Comparison of ENCODE assay signal across 10 cellular contexts in genomic region chr17:69870091-69870530, GRCh38.
DNase-seq lines count a peak whose midpoint lies in the region; ATAC-seq, FAIRE-seq and TF ChIP-seq lines count a peak whose summit lies in the region.
"Had no signal": no experiment of that assay in that cellular context is flagged by ENCODE, and none has a peak within 500 bp of the region (broad histone marks: within the 10 kb centered on the region; RNA-seq: fewer than 3 reads in every experiment).

No MANE protein-coding gene starts in this region.

- H3K4me3 ChIP-seq in fibroblast of pulmonary artery (replicated peaks; ENCODE audit: low read depth, low read length) (no peak overlapping the region), small intestine (ENCODE audit: low read depth in 1 of 2, low read length in 2 of 2) (no peak overlapping the region), SJCRH30 (no peak overlapping the region)

- no peaks in the 10 kb centered on the region for H3K36me3 ChIP-seq in small intestine (ENCODE audit: control insufficient read depth in 2 of 2, insufficient read depth in 2 of 2, low read length in 2 of 2)
- no peaks in the 10 kb centered on the region for H3K36me3 ChIP-seq in SJCRH30

- H3K4me1 ChIP-seq in small intestine (ENCODE audit: control insufficient read depth in 2 of 2, insufficient read depth in 1 of 2, low read depth in 1 of 2, low read length in 1 of 2) (no peaks in the 10 kb centered on the region), SJCRH30 (no peaks in the 10 kb centered on the region)

- in situ Hi-C loops in G401 (cut with HindIII; ENCODE audit: low sequenced_read_pairs), result no loop called here

- H3K27me3 ChIP-seq in small intestine (ENCODE audit: control insufficient read depth in 2 of 2, insufficient read depth in 2 of 2, low read length in 2 of 2) (no peaks in the 10 kb centered on the region), SJCRH30 (no peaks in the 10 kb centered on the region)

- H3K27ac ChIP-seq in small intestine (ENCODE audit: low read depth in 1 of 2, low read length in 1 of 2) (no peak overlapping the region), SJCRH30 (no peak overlapping the region)

- no peak for FAIRE-seq in small intestine (lab: Jason Lieb, UNC)
- FAIRE-seq: islet of Langerhans had no signal

- peak; percentile 66 for DNase-seq in G401 (ENCODE audit: low spot score)
- peak; percentile 72 for DNase-seq in HS-5 (ENCODE audit: low read depth)
- peak; percentile 19 for DNase-seq in fibroblast of pulmonary artery (ENCODE audit: low read depth)
- DNase-seq in NCI-H2081 (lab: John Stamatoyannopoulos, UW), result no peak
- no peak for DNase-seq in small intestine
- DNase-seq in SJCRH30, result no peak
- DNase-seq in stimulated activated CD4-positive, alpha-beta T cell treated with anti-CD3 and anti-CD28 coated beads, Interleukin-1b, Interleukin-23, amount 100 ng/mL, for 48 hours, result no peak
- DNase-seq: NCI-H1930 had no signal

- 86 to 94% (median 87%) methylated on average over 1 of the region's 1 CpG for WGBS in small intestine, 3 donors

- H3K9me3 ChIP-seq in small intestine (ENCODE audit: control insufficient read depth, low read depth) (no peaks in the 10 kb centered on the region), SJCRH30 (replicated peaks) (no peaks in the 10 kb centered on the region)

- no peak for TF ChIP-seq CTCF in fibroblast of pulmonary artery (IDR thresholded peaks at IDR 0.05; ENCODE audit: low read length, missing control alignments)

- ATAC-seq in GM21737 (IDR thresholded peaks at IDR 0.05; ENCODE audit: unreplicated experiment), result peak; percentile 35

Comparison
In these comparisons a context has a peak if more than half of its experiments do, and no peak if none do; other contexts are left out.
1. DNase-seq: peak in G401 (single experiment), HS-5 (single experiment) and fibroblast of pulmonary artery (single experiment); none in NCI-H2081 (0 of 2), small intestine (single experiment), SJCRH30 (0 of 2) and stimulated activated CD4-positive, alpha-beta T cell treated with anti-CD3 and anti-CD28 coated beads, Interleukin-1b, Interleukin-23, amount 100 ng/mL, for 48 hours (single experiment).